10 cellular contexts compared by ENCODE assay signal in the genomic region with DNA sequence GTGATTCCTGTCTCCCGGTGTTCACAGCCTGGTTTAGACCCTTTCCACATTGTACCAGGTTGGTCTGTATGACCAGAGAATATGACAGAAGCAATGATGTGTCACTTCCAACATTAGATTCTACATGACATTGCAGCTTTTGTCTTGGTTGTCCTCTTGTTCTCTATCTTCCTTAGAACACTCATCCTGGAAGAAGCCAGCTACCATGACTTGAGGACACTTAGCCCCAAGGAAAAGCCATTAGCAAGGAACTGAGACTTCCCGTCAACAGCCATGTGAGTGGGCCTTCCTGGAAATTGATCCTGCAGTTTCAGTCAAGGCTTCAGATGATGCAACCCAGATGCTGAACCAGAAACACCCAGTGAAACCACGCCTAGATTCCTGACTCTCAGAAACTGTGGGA.
A peak's percentile ranks its signal among the peaks of the same experiment; 100 is the strongest.
DNase-seq lines count a peak whose midpoint lies in the region; TF ChIP-seq lines count a peak whose summit lies in the region.
"Had no signal": no experiment of that assay in that cellular context is flagged by ENCODE, and none has a peak within 500 bp of the region (broad histone marks: within the 10 kb centered on the region; RNA-seq: fewer than 3 reads in every experiment).

No MANE protein-coding gene starts in this region.

- TF ChIP-seq POLR2A in breast epithelium (IDR thresholded peaks at IDR 0.05) (no peak), transverse colon (IDR thresholded peaks at IDR 0.05) (no peak)

- H3K4me1 Mint-ChIP-seq in MCF 10A (ENCODE audit: insufficient read depth, unreplicated experiment) = peaks cover 20% of the 10 kb centered on the region

- peaks cover 7% of the 10 kb centered on the region for H3K9me3 Mint-ChIP-seq in MCF 10A (ENCODE audit: unreplicated experiment)
- H3K9me3 Mint-ChIP-seq: neural progenitor cell had no signal

- intact Hi-C loops in MCF 10A (cut with micrococcal nuclease) = no loop called here
- intact Hi-C loops in breast epithelium (cut with DNase I; ENCODE audit: low total_unique reads) = no loop called here
- intact Hi-C loops in left ventricle myocardium inferior (cut with micrococcal nuclease) = no loop called here
- intact Hi-C loops in transverse colon (cut with DNase I; ENCODE audit: low total_unique reads) = no loop called here

- BruUV-seq in MCF 10A (replicated peaks; lab: Mats Ljungman, UMichigan) = no TSS peak

- H3K27ac Mint-ChIP-seq in MCF 10A (ENCODE audit: low read depth, unreplicated experiment) = peak overlapping the region; percentile 91
- H3K27ac Mint-ChIP-seq: neural progenitor cell had no signal

- 42 to 66% methylated on average over 2 to 3 of the region's 3 CpGs for WGBS in transverse colon (ENCODE audit: low coverage in 1 of 2), 2 donors

- no peaks in the 10 kb centered on the region for H3K27me3 Mint-ChIP-seq in MCF 10A (ENCODE audit: insufficient read depth, unreplicated experiment)

- peak; percentile 81 for DNase-seq in MCF 10A (ENCODE audit: unreplicated experiment)
- DNase-seq in breast epithelium (ENCODE audit: low spot score in 2 of 2) = no peak
- DNase-seq in amniotic epithelial cell (ENCODE audit: low read depth) = peak; percentile 32
- no peak for DNase-seq in left ventricle myocardium inferior
- DNase-seq in transverse colon = no peak
- DNase-seq in cerebellum (ENCODE audit: low spot score) = no peak
- no peak for DNase-seq in caudate nucleus (lab: John Stamatoyannopoulos, UW)
- DNase-seq in activated CD4-positive, alpha-beta T cell treated with anti-CD3 and anti-CD28 coated beads for 1 hour = no peak
- DNase-seq: activated CD4-positive, CD25-positive, alpha-beta regulatory T cell treated with anti-CD3 and anti-CD28 coated beads, Interleukin-2, amount 50 U/mL, for 72 hours had no signal

- no peak for TF ChIP-seq CTCF in MCF 10A (IDR thresholded peaks at IDR 0.05; ENCODE audit: unreplicated experiment)
- no peak for TF ChIP-seq CTCF in breast epithelium (IDR thresholded peaks at IDR 0.05)
- no peak for TF ChIP-seq CTCF in left ventricle myocardium inferior (IDR thresholded peaks at IDR 0.05; ENCODE audit: borderline replicate concordance)
- no peak for TF ChIP-seq CTCF in transverse colon (IDR thresholded peaks at IDR 0.05)

- H3K4me3 ChIP-seq in breast epithelium (no peak overlapping the region), left ventricle myocardium inferior (no peak overlapping the region), transverse colon (no peak overlapping the region)
- H3K4me3 ChIP-seq: neural progenitor cell had no signal

- no peak overlapping the region for H3K4me3 Mint-ChIP-seq in MCF 10A (ENCODE audit: unreplicated experiment)
- H3K4me3 Mint-ChIP-seq: neural progenitor cell had no signal

- H3K36me3 Mint-ChIP-seq in MCF 10A (ENCODE audit: insufficient read depth, unreplicated experiment) = no peaks in the 10 kb centered on the region
- H3K36me3 Mint-ChIP-seq: neural progenitor cell had no signal

- H3K4me1 ChIP-seq in breast epithelium (no peaks in the 10 kb centered on the region), left ventricle myocardium inferior (no peaks in the 10 kb centered on the region), transverse colon (no peaks in the 10 kb centered on the region)
- H3K4me1 ChIP-seq: neural progenitor cell had no signal

- POLR2A ChIA-PET in MCF 10A (lab: Yijun Ruan, JAX) = no interaction called here

- H3K36me3 ChIP-seq in breast epithelium (no peaks in the 10 kb centered on the region), left ventricle myocardium inferior (no peaks in the 10 kb centered on the region), transverse colon (no peaks in the 10 kb centered on the region)
- H3K36me3 ChIP-seq: neural progenitor cell had no signal

- no peaks in the 10 kb centered on the region for H3K27me3 ChIP-seq in breast epithelium
- no peaks in the 10 kb centered on the region for H3K27me3 ChIP-seq in left ventricle myocardium inferior (ENCODE audit: low read depth)
- H3K27me3 ChIP-seq in transverse colon = no peaks in the 10 kb centered on the region
- H3K27me3 ChIP-seq: neural progenitor cell had no signal

- CTCF ChIA-PET in MCF 10A (lab: Yijun Ruan, JAX) = no interaction called here

- in situ Hi-C loops in transverse colon (cut with MboI; ENCODE audit: low pct_ligation_motif_present in 1 of 4, low pct_unique_long_range_greater_than_20kb in 1 of 4, low sequenced_read_pairs in 3 of 4) = no loop called here

- H3K9me3 ChIP-seq in breast epithelium = no peaks in the 10 kb centered on the region
- no peaks in the 10 kb centered on the region for H3K9me3 ChIP-seq in left ventricle myocardium inferior (replicated peaks)
- no peaks in the 10 kb centered on the region for H3K9me3 ChIP-seq in transverse colon

- peak; percentile 4 for TF ChIP-seq EP300 in transverse colon (IDR thresholded peaks at IDR 0.05; ENCODE audit: low read depth)

- H3K27ac ChIP-seq in breast epithelium = peak overlapping the region in 1 of 2 donors; percentile 50
- H3K27ac ChIP-seq in left ventricle myocardium inferior (replicated peaks) = peak overlapping the region; percentile 50
- H3K27ac ChIP-seq in transverse colon = no peak overlapping the region
- no peak overlapping the region for H3K27ac ChIP-seq in caudate nucleus (ENCODE audit: low read depth, low read length)
- H3K27ac ChIP-seq: neural progenitor cell had no signal

Comparison
In these comparisons a context has a peak if more than half of its experiments do, and no peak if none do; other contexts are left out.
1. DNase-seq: peak in MCF 10A (single experiment) and amniotic epithelial cell (single experiment); none in breast epithelium (0 of 2), left ventricle myocardium inferior (single experiment), transverse colon (single experiment), cerebellum (single experiment), caudate nucleus (0 of 61) and activated CD4-positive, alpha-beta T cell treated with anti-CD3 and anti-CD28 coated beads for 1 hour (single experiment).